In the genomic region with DNA sequence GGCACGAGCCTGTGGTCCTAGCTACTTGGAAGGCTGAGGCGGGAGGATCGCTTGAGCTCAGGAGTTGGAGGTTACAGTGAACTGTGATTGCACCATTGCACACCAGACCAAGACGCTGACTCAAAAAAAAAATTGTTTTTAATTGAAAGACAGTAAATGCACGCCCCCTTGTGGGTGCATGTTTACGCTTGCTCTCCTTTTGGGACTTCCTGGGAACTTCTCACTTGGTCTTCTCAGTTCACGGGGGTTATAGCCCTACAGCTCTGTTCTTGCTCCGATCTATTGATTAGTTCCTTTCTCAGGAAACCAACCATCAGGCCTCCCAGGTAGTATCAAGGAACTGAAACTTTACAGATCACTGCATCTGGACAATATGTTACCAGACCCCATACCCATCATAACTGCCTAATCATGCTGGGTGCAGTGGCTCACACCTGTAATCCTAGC, we compare ENCODE assay signal across 8 cellular contexts. TPM values are rescaled to one million over a fixed set of nuclear protein-coding genes. Genes with fewer than 3 reads are reported as not detected.
DNase-seq lines count a peak whose midpoint lies in the region; ATAC-seq and TF ChIP-seq lines count a peak whose summit lies in the region.

No MANE protein-coding gene starts in this region.

- no peaks in the 10 kb centered on the region for H3K27me3 Mint-ChIP-seq in activated CD4-positive, alpha-beta T cell treated with anti-CD3 and anti-CD28 coated beads, Interleukin-2, amount 10 ng/mL, durations not matched to agents 24 days and 14 days

- H3K4me2 ChIP-seq in mesenchymal stem cell (ENCODE audit: low read length, poor library complexity, severe bottlenecking): no peak overlapping the region

- 10% methylated on average over 8 of the region's 8 CpGs for WGBS in mesenchymal stem cell

- H2BK120ac ChIP-seq in mesenchymal stem cell (ENCODE audit: low read depth, low read length): no peak overlapping the region

- H4K8ac ChIP-seq in mesenchymal stem cell (ENCODE audit: low read length): no peak overlapping the region

- H3K27ac Mint-ChIP-seq in activated CD4-positive, alpha-beta T cell treated with anti-CD3 and anti-CD28 coated beads, Interleukin-2, amount 10 ng/mL, durations not matched to agents 24 days and 14 days: peak overlapping the region; percentile 84

- ATAC-seq in HG02970 (IDR thresholded peaks at IDR 0.05; ENCODE audit: low FRiP score, unreplicated experiment): peak; percentile 52

- H3K36me3 Mint-ChIP-seq in activated CD4-positive, alpha-beta T cell treated with anti-CD3 and anti-CD28 coated beads, Interleukin-2, amount 10 ng/mL, durations not matched to agents 24 days and 14 days (ENCODE audit: low read depth): no peaks in the 10 kb centered on the region

- intact Hi-C loops in activated CD4-positive, alpha-beta T cell treated with anti-CD3 and anti-CD28 coated beads, Interleukin-2, amount 10 ng/mL, durations not matched to agents 24 days and 14 days (cut with micrococcal nuclease): loop anchor here (1.0 kb wide), 2 partner anchors 20 to 33 kb away; a partner anchor contains a TSS
- intact Hi-C loops in dorsolateral prefrontal cortex (cut with DNase I): no loop called here

- no peaks in the 10 kb centered on the region for H3K9me3 ChIP-seq in mesenchymal stem cell (ENCODE audit: control insufficient read depth, low read length)

- peak overlapping the region in 4 of 59 donors; percentile 2 to 18 (median 12) for H3K27ac ChIP-seq in dorsolateral prefrontal cortex
- H3K27ac ChIP-seq in mesenchymal stem cell (ENCODE audit: low read length, poor library complexity, severe bottlenecking): no peak overlapping the region

- H3K4me1 Mint-ChIP-seq in activated CD4-positive, alpha-beta T cell treated with anti-CD3 and anti-CD28 coated beads, Interleukin-2, amount 10 ng/mL, durations not matched to agents 24 days and 14 days: peaks cover 12% of the 10 kb centered on the region

- no peak overlapping the region for H3K23ac ChIP-seq in mesenchymal stem cell (ENCODE audit: low read length in 2 of 2)

- DNase-seq in NCI-H1105 treated with DMSO at 0.1 percent for 48 hours (lab: John Stamatoyannopoulos, UW) (peak; percentile 60), NCI-H1105 (lab: John Stamatoyannopoulos, UW) (no peak), NCI-H524 treated with DMSO at 0.1 percent for 48 hours (lab: John Stamatoyannopoulos, UW) (peak; percentile 12), dorsolateral prefrontal cortex (peak in 7 of 10 donors; percentile 35 to 78 (median 60)), mesenchymal stem cell (peak; percentile 89)
- peak; percentile 94 for DNase-seq in activated CD4-positive, alpha-beta T cell treated with anti-CD3 and anti-CD28 coated beads, Interleukin-2, amount 10 ng/mL, durations not matched to agents 24 days and 14 days
- peak; percentile 55 to 62 for DNase-seq in stimulated activated CD8-positive, alpha-beta memory T cell treated with anti-CD3 and anti-CD28 coated beads, Interleukin-7, amount 100 ng/mL, for 1 hour (ENCODE audit: low read depth in 2 of 2)

- no peak overlapping the region for H2BK12ac ChIP-seq in mesenchymal stem cell (ENCODE audit: low read length in 2 of 2)

- no peaks in the 10 kb centered on the region for H3K36me3 ChIP-seq in mesenchymal stem cell (ENCODE audit: control insufficient read depth in 1 of 2, insufficient read depth in 2 of 2, low read depth in 1 of 2, low read length in 2 of 2)

- no peak overlapping the region for H3K4ac ChIP-seq in mesenchymal stem cell (ENCODE audit: low read depth in 1 of 2, low read length in 2 of 2)

- H3K14ac ChIP-seq in mesenchymal stem cell (ENCODE audit: low read length in 2 of 2): no peak overlapping the region

- H3K4me3 ChIP-seq in dorsolateral prefrontal cortex: no peak overlapping the region
- H3K4me3 ChIP-seq in mesenchymal stem cell (ENCODE audit: insufficient read depth in 1 of 2, low read depth in 1 of 2, low read length in 2 of 2): no peak overlapping the region

- peak; percentile 49 to 77 (median 66) for TF ChIP-seq CTCF in dorsolateral prefrontal cortex (IDR thresholded peaks at IDR 0.05 in 54 of 56, conservative IDR thresholded peaks at IDR 0.05 in 2 of 56; ENCODE audit: low read depth in 1 of 56, partially characterized antibody in 56 of 56)

- H3K9me3 Mint-ChIP-seq in activated CD4-positive, alpha-beta T cell treated with anti-CD3 and anti-CD28 coated beads, Interleukin-2, amount 10 ng/mL, durations not matched to agents 24 days and 14 days: no peaks in the 10 kb centered on the region

- no peak overlapping the region for H2BK5ac ChIP-seq in mesenchymal stem cell (ENCODE audit: low read depth, low read length, poor library complexity, severe bottlenecking)

- no peak overlapping the region for H2AK5ac ChIP-seq in mesenchymal stem cell (ENCODE audit: low read length, severe bottlenecking)

- H3K27me3 ChIP-seq in dorsolateral prefrontal cortex (no peaks in the 10 kb centered on the region), mesenchymal stem cell (ENCODE audit: control insufficient read depth in 1 of 2, insufficient read depth in 1 of 2, low read length in 2 of 2) (no peaks in the 10 kb centered on the region)

- H3K4me1 ChIP-seq in mesenchymal stem cell (ENCODE audit: control insufficient read depth, insufficient read depth, low read depth, low read length): peaks cover 22% of the 10 kb centered on the region

- no peak overlapping the region for H2AFZ ChIP-seq in mesenchymal stem cell (ENCODE audit: low read depth, low read length)

- H3K18ac ChIP-seq in mesenchymal stem cell (ENCODE audit: low read depth in 1 of 2, low read length in 2 of 2): no peak overlapping the region

- no peak overlapping the region for H3K9ac ChIP-seq in mesenchymal stem cell (ENCODE audit: low read length)

- no peaks in the 10 kb centered on the region for H3K79me1 ChIP-seq in mesenchymal stem cell (replicated peaks; ENCODE audit: low read length, poor library complexity, severe bottlenecking)

- no peak overlapping the region for H2BK15ac ChIP-seq in mesenchymal stem cell (ENCODE audit: low read depth, poor library complexity, severe bottlenecking)

- no peak overlapping the region for H3K4me3 Mint-ChIP-seq in activated CD4-positive, alpha-beta T cell treated with anti-CD3 and anti-CD28 coated beads, Interleukin-2, amount 10 ng/mL, durations not matched to agents 24 days and 14 days

- H4K91ac ChIP-seq in mesenchymal stem cell (ENCODE audit: low read length): no peak overlapping the region

RNA-seq across cellular contexts. Expression of a gene that starts 14.2 kb away (rescaled TPM):
- 23.3 and 27.7 TPM in 2 replicates for total RNA-seq in activated CD4-positive, alpha-beta T cell treated with anti-CD3 and anti-CD28 coated beads, Interleukin-2, amount 10 ng/mL, durations not matched to agents 24 days and 14 days
- 100 to 1,000 TPM in 114 of 120 experiments, 10 to 100 TPM in 6; 67.9 to 185 (median 128) TPM for total RNA-seq in dorsolateral prefrontal cortex
- 59.7 TPM for polyA plus RNA-seq in mesenchymal stem cell (2013, experiment 1 of 2)
- polyA plus RNA-seq in mesenchymal stem cell (2013, experiment 2 of 2): 58.4 TPM

RNA-seq across cellular contexts. Expression of a gene that starts 31.1 kb away (rescaled TPM):
- total RNA-seq in activated CD4-positive, alpha-beta T cell treated with anti-CD3 and anti-CD28 coated beads, Interleukin-2, amount 10 ng/mL, durations not matched to agents 24 days and 14 days: not detected in 2 replicates
- total RNA-seq in dorsolateral prefrontal cortex: 1 to 10 TPM in 2 of 120 experiments, under 1 TPM in 10, not detected in 108; 0.52 to 1.1 (median 0.72) TPM
- not detected for polyA plus RNA-seq in mesenchymal stem cell (2013, experiment 1 of 2)
- not detected for polyA plus RNA-seq in mesenchymal stem cell (2013, experiment 2 of 2)

RNA-seq across cellular contexts. Expression of a gene that starts 33.4 kb away (rescaled TPM):
- 30.9 and 31.8 TPM in 2 replicates for total RNA-seq in activated CD4-positive, alpha-beta T cell treated with anti-CD3 and anti-CD28 coated beads, Interleukin-2, amount 10 ng/mL, durations not matched to agents 24 days and 14 days
- 100 to 1,000 TPM in 118 of 120 experiments, 10 to 100 TPM in 2; 97.6 to 219 (median 177) TPM for total RNA-seq in dorsolateral prefrontal cortex
- 140 TPM for polyA plus RNA-seq in mesenchymal stem cell (2013, experiment 1 of 2)
- polyA plus RNA-seq in mesenchymal stem cell (2013, experiment 2 of 2): 136 TPM

RNA-seq across cellular contexts. Expression of a gene that starts 47.9 kb away (rescaled TPM):
- 60.2 and 62.5 TPM in 2 replicates for total RNA-seq in activated CD4-positive, alpha-beta T cell treated with anti-CD3 and anti-CD28 coated beads, Interleukin-2, amount 10 ng/mL, durations not matched to agents 24 days and 14 days
- total RNA-seq in dorsolateral prefrontal cortex: 10 to 100 TPM; 34.3 to 54.9 (median 41.9) TPM
- polyA plus RNA-seq in mesenchymal stem cell (2013, experiment 1 of 2): 19.8 TPM
- polyA plus RNA-seq in mesenchymal stem cell (2013, experiment 2 of 2): 18.5 TPM
